1 cellular context compared by ENCODE assay signal in genomic region chr20:5150226-5151076, GRCh38.
TF ChIP-seq lines count a peak whose summit lies in the region.

No MANE protein-coding gene starts in this region.

TF ChIP-seq in GM23338, 12 proteins besides CTCF, POLR2A, EP300 and RAD21 (continued from another document):
- TF ChIP-seq ZNF462 (CRISPR knock-in tag; IDR thresholded peaks at IDR 0.05) = no peak
- TF ChIP-seq JUNB (IDR thresholded peaks at IDR 0.05; ENCODE audit: unreplicated experiment) = no peak
- no peak for TF ChIP-seq STAT1 (IDR thresholded peaks at IDR 0.05; ENCODE audit: unreplicated experiment)
- no peak for TF ChIP-seq ZNF114 (CRISPR knock-in tag; IDR thresholded peaks at IDR 0.05)
- TF ChIP-seq REST (IDR thresholded peaks at IDR 0.05; ENCODE audit: unreplicated experiment) = no peak
- no peak for TF ChIP-seq POLR2AphosphoS5 (IDR thresholded peaks at IDR 0.05; ENCODE audit: low read depth)
- no peak for TF ChIP-seq ETS1 (IDR thresholded peaks at IDR 0.05)
- TF ChIP-seq ZNF331 (CRISPR knock-in tag; IDR thresholded peaks at IDR 0.05; ENCODE audit: low read depth) = no peak
- no peak for TF ChIP-seq NANOG (IDR thresholded peaks at IDR 0.05; ENCODE audit: borderline replicate concordance)
